ENCODE assay signal across 18 cellular contexts in genomic region chr1:31249854-31250253, GRCh38. TPM values are rescaled to one million over a fixed set of nuclear protein-coding genes. Genes with fewer than 3 reads are reported as not detected.
DNase-seq lines count a peak whose midpoint lies in the region; ATAC-seq and TF ChIP-seq lines count a peak whose summit lies in the region.
"Had no signal": no experiment of that assay in that cellular context is flagged by ENCODE, and none has a peak within 500 bp of the region (broad histone marks: within the 10 kb centered on the region; RNA-seq: fewer than 3 reads in every experiment).

No MANE protein-coding gene starts in this region.

- H3K79me1 ChIP-seq in H9 (ENCODE audit: insufficient read depth, low read depth, low read length, poor library complexity, severe bottlenecking) = no peaks in the 10 kb centered on the region

- H3K9me3 ChIP-seq in H9 (ENCODE audit: control insufficient read depth, low read depth, low read length) (no peaks in the 10 kb centered on the region), breast epithelium (no peaks in the 10 kb centered on the region)
- H3K9me3 ChIP-seq: BLaER1, Caco-2, HAP-1 had no signal

- H3K9ac ChIP-seq in H9 (ENCODE audit: extremely low read depth, insufficient read length, low read length) = no peak overlapping the region
- H3K9ac ChIP-seq: BLaER1 had no signal

- no peak overlapping the region for H3K4ac ChIP-seq in H9 (ENCODE audit: low read depth, low read length)

- no peak overlapping the region for H3K18ac ChIP-seq in H9 (ENCODE audit: insufficient read length, low read depth, low read length)

- H2BK15ac ChIP-seq in H9 (ENCODE audit: low read depth, low read length) = no peak overlapping the region

- no peaks in the 10 kb centered on the region for H3K4me1 Mint-ChIP-seq in H9
- H3K4me1 Mint-ChIP-seq: B cell; CD4-positive, CD25-positive, alpha-beta regulatory T cell; GM23338 had no signal

- H3K27me3 Mint-ChIP-seq in H9 (ENCODE audit: low read depth) = peaks cover 6% of the 10 kb centered on the region
- H3K27me3 Mint-ChIP-seq: B cell; CD4-positive, CD25-positive, alpha-beta regulatory T cell had no signal

- no peak overlapping the region for H2BK12ac ChIP-seq in H9 (ENCODE audit: insufficient read length, low read depth, low read length)

- H2AK5ac ChIP-seq in H9 (ENCODE audit: insufficient read length, low read length) = no peak overlapping the region

- no peaks in the 10 kb centered on the region for H3K36me3 Mint-ChIP-seq in H9 (ENCODE audit: insufficient read depth in 1 of 3, low read depth in 3 of 3)
- H3K36me3 Mint-ChIP-seq: CD4-positive, CD25-positive, alpha-beta regulatory T cell; CD8-positive, alpha-beta T cell had no signal

- no peaks in the 10 kb centered on the region for H3K23me2 ChIP-seq in H9 (ENCODE audit: insufficient read length, low read depth, low read length, poor library complexity, severe bottlenecking)

- H2BK20ac ChIP-seq in H9 (ENCODE audit: low read depth, low read length, poor library complexity, severe bottlenecking) = no peak overlapping the region

- no peaks in the 10 kb centered on the region for H3K79me2 ChIP-seq in H9 (ENCODE audit: insufficient read depth, low read length)

- no peak overlapping the region for H3K27ac ChIP-seq in H9 (ENCODE audit: insufficient read length, low read depth, low read length)
- H3K27ac ChIP-seq in breast epithelium = no peak overlapping the region
- H3K27ac ChIP-seq: BLaER1, C4-2B had no signal

- no peak for ATAC-seq in GM21619 (IDR thresholded peaks at IDR 0.05; ENCODE audit: unreplicated experiment)
- ATAC-seq: CD8-positive, alpha-beta T cell; GM23338 had no signal

- H3K23ac ChIP-seq in H9 (ENCODE audit: insufficient read length, low read depth, low read length) = no peak overlapping the region

- peak overlapping the region; percentile 76 for H4K5ac ChIP-seq in H9 (ENCODE audit: insufficient read length, low read depth, low read length)

- H3T11ph ChIP-seq in H9 (ENCODE audit: low read length) = no peak overlapping the region

- DNase-seq in H9 (no peak), cerebellar nuclear complex (lab: John Stamatoyannopoulos, UW) (peak; percentile 65 to 66), mesenteric fat pad (ENCODE audit: low spot score) (peak; percentile 33), breast epithelium (ENCODE audit: low spot score in 2 of 2) (no peak), DMS53 (lab: John Stamatoyannopoulos, UW) (no peak)
- DNase-seq: Caco-2; CD4-positive, CD25-positive, alpha-beta regulatory T cell; CD8-positive, alpha-beta T cell; DMS153; DMS79; EL; GF-D8 had no signal

- H3K27me3 ChIP-seq in H9 (ENCODE audit: insufficient read depth, low read length) (no peaks in the 10 kb centered on the region), breast epithelium (no peaks in the 10 kb centered on the region)
- H3K27me3 ChIP-seq: BLaER1 had no signal

- whole genome bisulfite sequencing in H9 (ENCODE audit: extremely low coverage, insufficient read length, low lambda C conversion rate) = no CpG with 5 or more reads among the region's 3 CpGs

- H3K9me3 Mint-ChIP-seq in H9 = no peaks in the 10 kb centered on the region
- H3K9me3 Mint-ChIP-seq: CD8-positive, alpha-beta T cell; GM23338 had no signal

- no peak overlapping the region for H2BK120ac ChIP-seq in H9 (ENCODE audit: low read depth, low read length, poor library complexity, severe bottlenecking)

- H3K4me3 ChIP-seq in breast epithelium = no peak overlapping the region
- H3K4me3 ChIP-seq: BLaER1, GM23338, HAP-1 had no signal

- no peak overlapping the region for H3K56ac ChIP-seq in H9 (ENCODE audit: insufficient read length, low read depth, low read length)

- intact Hi-C loops in breast epithelium (cut with DNase I; ENCODE audit: low total_unique reads) = no loop called here

- no peak overlapping the region for H2BK5ac ChIP-seq in H9 (ENCODE audit: insufficient read length, low read length)

- H3K4me3 Mint-ChIP-seq in H9 = no peak overlapping the region; a peak in 1 of 5 replicates
- H3K4me3 Mint-ChIP-seq: B cell; CD4-positive, CD25-positive, alpha-beta regulatory T cell; CD8-positive, alpha-beta T cell; GM23338 had no signal

- H3K4me2 ChIP-seq in H9 (ENCODE audit: insufficient read depth, insufficient read length, low read length) = no peak overlapping the region
- H3K4me2 ChIP-seq: BLaER1, GM23338 had no signal

- H4K8ac ChIP-seq in H9 (replicated peaks; ENCODE audit: insufficient read length, low read depth, low read length) = no peak overlapping the region

- H3K27ac Mint-ChIP-seq in H9 = no peak overlapping the region
- H3K27ac Mint-ChIP-seq: B cell; CD8-positive, alpha-beta T cell; GM23338 had no signal

- TF ChIP-seq CTCF in H9 (conservative IDR thresholded peaks at IDR 0.05) (no peak), breast epithelium (IDR thresholded peaks at IDR 0.05) (no peak)

- no peaks in the 10 kb centered on the region for H4K20me1 ChIP-seq in H9 (ENCODE audit: control insufficient read depth, insufficient read depth, insufficient read length)
- H4K20me1 ChIP-seq: BLaER1 had no signal

- no peaks in the 10 kb centered on the region for H3K36me3 ChIP-seq in breast epithelium
- H3K36me3 ChIP-seq: BLaER1, HAP-1 had no signal

- H3K14ac ChIP-seq in H9 (ENCODE audit: insufficient read depth, low read length) = no peak overlapping the region

- H4K91ac ChIP-seq in H9 (ENCODE audit: insufficient read length, low read depth, low read length) = no peak overlapping the region

- H3K4me1 ChIP-seq in H9 (ENCODE audit: insufficient read depth, low read length) = no peaks in the 10 kb centered on the region
- no peaks in the 10 kb centered on the region for H3K4me1 ChIP-seq in breast epithelium
- H3K4me1 ChIP-seq: BLaER1, Caco-2, HAP-1 had no signal

- TF ChIP-seq POLR2A in breast epithelium (IDR thresholded peaks at IDR 0.05) = no peak

- H2AFZ ChIP-seq in H9 (ENCODE audit: low read length) = no peak overlapping the region
- H2AFZ ChIP-seq: GM23338 had no signal

RNA-seq across cellular contexts. Expression of gene NKAIN1, which starts 10.2 kb away (rescaled TPM):
- total RNA-seq in H9 (2021) (24.0 and 25.6 TPM in 2 replicates), mesenteric fat pad (not detected), breast epithelium (1 to 10 TPM in 1 of 3 donors, under 1 TPM in 1, not detected in 1; 0.16 to 2.0 TPM)
- total RNA-seq: B cell; Caco-2; CD4-positive, CD25-positive, alpha-beta regulatory T cell; CD8-positive, alpha-beta T cell had no signal

RNA-seq across cellular contexts. Expression of gene SNRNP40, which starts 46.7 kb away (rescaled TPM):
- 121 and 132 TPM in 2 replicates for total RNA-seq in H9 (2021)
- total RNA-seq in mesenteric fat pad = 37.6 TPM
- total RNA-seq in breast epithelium = 10 to 100 TPM; 40.2 to 73.4 (median 66.6) TPM

RNA-seq across cellular contexts. Expression of gene ZCCHC17, which starts 47.0 kb away (rescaled TPM):
- 47.7 and 50.4 TPM in 2 replicates for total RNA-seq in H9 (2021)
- total RNA-seq in mesenteric fat pad = 20.5 TPM
- 10 to 100 TPM; 24.6 to 42.9 (median 29.6) TPM for total RNA-seq in breast epithelium

Comparison
In these comparisons a context has a peak if more than half of its experiments do, and no peak if none do; other contexts are left out.
1. DNase-seq: peak in cerebellar nuclear complex (2 of 2) and mesenteric fat pad (single experiment); none in H9 (single experiment), breast epithelium (0 of 2) and DMS53 (single experiment).